8 cellular contexts compared by ENCODE assay signal in genomic region chr15:76340802-76341365, GRCh38. TPM values are rescaled to one million over a fixed set of nuclear protein-coding genes. Genes with fewer than 3 reads are reported as not detected.
DNase-seq lines count a peak whose midpoint lies in the region; ATAC-seq and TF ChIP-seq lines count a peak whose summit lies in the region.

No MANE protein-coding gene starts in this region.

- H3K4me1 Mint-ChIP-seq in neural crest cell = peaks cover 42% of the 10 kb centered on the region

- H3K36me3 ChIP-seq in Panc1 (ENCODE audit: control insufficient read depth, insufficient read depth, low read length) (peaks cover 3% of the 10 kb centered on the region; the same call in 1 of the 2 replicates), duodenal mucosa (ENCODE audit: control insufficient read depth in 1 of 2, insufficient read depth in 2 of 2, low read length in 2 of 2) (no peaks in the 10 kb centered on the region)

- no peaks in the 10 kb centered on the region for H3K9me3 Mint-ChIP-seq in neural crest cell

- H3K4me1 ChIP-seq in Panc1 (ENCODE audit: control insufficient read depth, insufficient read depth, low read length) (peaks cover 3% of the 10 kb centered on the region; the same call in 1 of the 2 replicates), duodenal mucosa (ENCODE audit: control insufficient read depth in 1 of 2, insufficient read depth in 2 of 2, low read length in 2 of 2) (peaks cover 28 to 62% of the 10 kb centered on the region in 2 donors)

- H3K27me3 Mint-ChIP-seq in neural crest cell (ENCODE audit: low read depth) = peaks cover 92% of the 10 kb centered on the region

- DNase-seq in GM12865 (ENCODE audit: low read depth) = peak; percentile 64
- no peak for DNase-seq in Panc1 (ENCODE audit: low read depth, low spot score)
- DNase-seq in neural crest cell (ENCODE audit: low read depth, low spot score) = peak; percentile 45
- DNase-seq in globus pallidus (ENCODE audit: low spot score) = no peak
- no peak for DNase-seq in NK-92 treated with Interleukin-12 subunit alpha and Interleukin-12 subunit beta, amount 100 ng/mL, for 24 hours (lab: John Stamatoyannopoulos, UW)

- H3K27ac ChIP-seq in Panc1 (ENCODE audit: low read length) (no peak overlapping the region), duodenal mucosa (ENCODE audit: low read depth, low read length) (no peak overlapping the region)

- in situ Hi-C loops in Panc1 (cut with HindIII; ENCODE audit: low pct_unique_long_range_greater_than_20kb, low sequenced_read_pairs) = no loop called here

- CTCF ChIA-PET in Panc1 (lab: Charles Lee) = interaction anchor here (0.8 kb wide), 1 partner anchor 11 kb away, joined by 4 read pairs; no protein-coding TSS in a partner anchor

- peaks cover 16% of the 10 kb centered on the region for H3K27me3 ChIP-seq in Panc1 (ENCODE audit: control insufficient read depth, insufficient read depth, low read length)
- peaks cover 87 to 95% of the 10 kb centered on the region in 2 donors for H3K27me3 ChIP-seq in duodenal mucosa (ENCODE audit: control insufficient read depth in 1 of 2, insufficient read depth in 2 of 2, low read length in 2 of 2)

- intact Hi-C loops in Panc1 (cut with micrococcal nuclease; ENCODE audit: unreplicated experiment) = no loop called here

- peaks cover 6% of the 10 kb centered on the region for H3K36me3 Mint-ChIP-seq in neural crest cell (ENCODE audit: low read depth)

- no peak overlapping the region for H3K27ac Mint-ChIP-seq in neural crest cell (ENCODE audit: unreplicated experiment)

- POLR2A ChIA-PET in Panc1 (lab: Charles Lee) = interaction anchor here (0.6 kb wide), 1 partner anchor 81 kb away, joined by 3 read pairs; no protein-coding TSS in a partner anchor

- no peak overlapping the region for H3K9ac ChIP-seq in duodenal mucosa (ENCODE audit: low read depth in 1 of 2, low read length in 2 of 2)

- no peaks in the 10 kb centered on the region for H3K9me3 ChIP-seq in Panc1 (ENCODE audit: control insufficient read depth, insufficient read depth, low read depth, low read length)
- no peaks in the 10 kb centered on the region for H3K9me3 ChIP-seq in duodenal mucosa (ENCODE audit: control insufficient read depth in 1 of 2, low read length in 2 of 2)

- H3K4me3 Mint-ChIP-seq in neural crest cell = peak overlapping the region; percentile 16

- ATAC-seq in Panc1 (peak; percentile 83), HG03139 (IDR thresholded peaks at IDR 0.05; ENCODE audit: unreplicated experiment) (no peak), GM19023 (IDR thresholded peaks at IDR 0.05; ENCODE audit: unreplicated experiment) (no peak)

- peak overlapping the region; percentile 50 for H3K4me3 ChIP-seq in GM12865 (ENCODE audit: low read depth, low read length)
- H3K4me3 ChIP-seq in Panc1 (ENCODE audit: low read depth in 2 of 2, low read length in 2 of 2) = peak overlapping the region; percentile 42 to 52
- H3K4me3 ChIP-seq in duodenal mucosa (ENCODE audit: low read depth in 1 of 2, low read length in 2 of 2) = peak overlapping the region; percentile 42 to 64

- peak; percentile 54 for TF ChIP-seq CTCF in GM12865 (IDR thresholded peaks at IDR 0.05; ENCODE audit: insufficient read depth, low read depth, low read length, missing control alignments)
- peak; percentile 52; the same call in 1 of the 2 replicates for TF ChIP-seq CTCF in Panc1 (IDR thresholded peaks at IDR 0.05)
- peak; percentile 44 for TF ChIP-seq CTCF in neural crest cell (conservative IDR thresholded peaks at IDR 0.05)

- no TSS peak for BruUV-seq in Panc1 (replicated peaks; lab: Mats Ljungman, UMichigan)

RNA-seq across cellular contexts. Expression of gene ISL2, which starts 4.3 kb away (rescaled TPM):
- total RNA-seq in Panc1 (2021; ENCODE audit: unreplicated experiment) (0.51 TPM), neural crest cell (0.25 TPM in 1 of 2 replicates, not detected in the other)
- 1.2 TPM for polyA plus RNA-seq in Panc1 (2012; ENCODE audit: insufficient read length)

RNA-seq across cellular contexts. Expression of gene ETFA, which starts 29.6 kb away (rescaled TPM):
- total RNA-seq in Panc1 (2021; ENCODE audit: unreplicated experiment) (159 TPM), neural crest cell (109 and 119 TPM in 2 replicates)
- 146 TPM for polyA plus RNA-seq in Panc1 (2012; ENCODE audit: insufficient read length)

Comparison
In these comparisons a context has a peak if more than half of its experiments do, and no peak if none do; other contexts are left out.
1. DNase-seq: peak in GM12865 (single experiment) and neural crest cell (single experiment); none in Panc1 (single experiment), globus pallidus (single experiment) and NK-92 treated with Interleukin-12 subunit alpha and Interleukin-12 subunit beta, amount 100 ng/mL, for 24 hours (single experiment).
2. Peak in every context shown above with its lines, with median percentiles within 50 percentile points of each other: H3K4me3 ChIP-seq and CTCF ChIP-seq.